8 cellular contexts compared by ENCODE assay signal in the genomic region with DNA sequence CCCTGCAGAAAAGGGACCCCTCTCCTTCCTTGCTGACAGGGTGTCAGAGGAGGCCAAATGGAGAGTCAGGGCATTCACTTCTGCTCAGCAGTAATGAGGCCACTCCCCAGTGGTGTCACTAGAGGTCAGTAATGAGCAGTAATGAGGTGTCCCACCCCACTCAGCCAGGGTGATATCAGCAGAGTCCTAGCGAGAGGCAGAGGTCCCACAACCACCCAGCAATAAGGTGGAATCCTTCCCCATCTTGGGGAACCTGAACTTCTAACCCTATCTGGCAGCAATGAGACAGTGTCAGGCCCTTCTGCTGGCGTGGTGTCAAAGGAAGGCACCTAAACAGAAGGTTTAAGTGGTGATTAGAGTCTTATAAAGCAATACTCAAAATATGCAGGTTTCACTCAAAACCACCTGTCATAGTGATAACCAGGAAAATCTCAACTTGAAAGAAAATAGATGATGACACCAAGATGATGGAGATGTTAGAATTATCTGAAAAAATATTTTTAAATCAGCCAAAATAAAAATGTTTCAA. TPM values are rescaled to one million over a fixed set of nuclear protein-coding genes. Genes with fewer than 3 reads are reported as not detected.
DNase-seq lines count a peak whose midpoint lies in the region; ATAC-seq and TF ChIP-seq lines count a peak whose summit lies in the region.

No MANE protein-coding gene starts in this region.

- H3K27ac Mint-ChIP-seq in activated B cell treated with CpG ODN at 0.5 μM for 24 hours, result no peak overlapping the region
- H3K27ac Mint-ChIP-seq in effector memory CD8-positive, alpha-beta T cell, result no peak overlapping the region
- H3K27ac Mint-ChIP-seq in naive thymus-derived CD4-positive, alpha-beta T cell, result peak overlapping the region in 1 of 9 donors; percentile 33

- in situ Hi-C loops in ACHN (cut with HindIII; ENCODE audit: low pct_ligation_motif_present, low pct_unique_long_range_greater_than_20kb, low sequenced_read_pairs), result no loop called here

- peak; percentile 100 for ATAC-seq in activated B cell treated with CpG ODN at 0.5 μM for 24 hours (ENCODE audit: low read depth)
- peak; percentile 98 for ATAC-seq in effector memory CD8-positive, alpha-beta T cell (replicated peaks)
- ATAC-seq in naive thymus-derived CD4-positive, alpha-beta T cell, result peak; percentile 97

- H3K9me3 Mint-ChIP-seq in activated B cell treated with CpG ODN at 0.5 μM for 24 hours, result peaks cover 25% of the 10 kb centered on the region
- H3K9me3 Mint-ChIP-seq in effector memory CD8-positive, alpha-beta T cell, result peaks cover 0 to 6% of the 10 kb centered on the region in 2 donors
- peaks cover 7 to 43% (median 26%) of the 10 kb centered on the region in 11 donors for H3K9me3 Mint-ChIP-seq in naive thymus-derived CD4-positive, alpha-beta T cell

- H3K9me3 ChIP-seq in naive thymus-derived CD4-positive, alpha-beta T cell (ENCODE audit: control insufficient read depth in 2 of 3, low read length in 3 of 3), result peaks cover 0 to 4% (median 0%) of the 10 kb centered on the region in 3 experiments

- no peaks in the 10 kb centered on the region for H3K27me3 ChIP-seq in naive thymus-derived CD4-positive, alpha-beta T cell (ENCODE audit: control insufficient read depth in 2 of 2, insufficient read depth in 2 of 2, low read length in 2 of 2)

- H3K4me3 Mint-ChIP-seq in activated B cell treated with CpG ODN at 0.5 μM for 24 hours, result no peak overlapping the region
- H3K4me3 Mint-ChIP-seq in effector memory CD8-positive, alpha-beta T cell, result no peak overlapping the region
- H3K4me3 Mint-ChIP-seq in naive thymus-derived CD4-positive, alpha-beta T cell, result peak overlapping the region in 1 of 10 donors; percentile 6

- peaks cover 12% of the 10 kb centered on the region for H3K4me1 Mint-ChIP-seq in activated B cell treated with CpG ODN at 0.5 μM for 24 hours
- H3K4me1 Mint-ChIP-seq in effector memory CD8-positive, alpha-beta T cell (ENCODE audit: low read depth in 2 of 2), result no peaks in the 10 kb centered on the region
- H3K4me1 Mint-ChIP-seq in naive thymus-derived CD4-positive, alpha-beta T cell, result peaks cover 0 to 14% (median 0%) of the 10 kb centered on the region in 7 donors

- H3K27me3 Mint-ChIP-seq in activated B cell treated with CpG ODN at 0.5 μM for 24 hours, result peaks cover 38% of the 10 kb centered on the region
- peaks cover 38 to 55% of the 10 kb centered on the region in 2 donors for H3K27me3 Mint-ChIP-seq in effector memory CD8-positive, alpha-beta T cell
- H3K27me3 Mint-ChIP-seq in naive thymus-derived CD4-positive, alpha-beta T cell, result peaks cover 32 to 55% (median 47%) of the 10 kb centered on the region in 5 donors

- POLR2A ChIA-PET in activated B cell treated with CpG ODN at 0.5 μM for 24 hours (lab: Charles Lee), result no interaction called here
- POLR2A ChIA-PET in naive thymus-derived CD4-positive, alpha-beta T cell (lab: Charles Lee), result no interaction called here

- CTCF ChIA-PET in activated B cell treated with CpG ODN at 0.5 μM for 24 hours (lab: Charles Lee), result no interaction called here
- CTCF ChIA-PET in naive thymus-derived CD4-positive, alpha-beta T cell (lab: Charles Lee), result no interaction called here

- no peaks in the 10 kb centered on the region for H3K4me1 ChIP-seq in naive thymus-derived CD4-positive, alpha-beta T cell (ENCODE audit: control insufficient read depth in 2 of 2, insufficient read depth in 2 of 2, low read length in 2 of 2)

- intact Hi-C loops in activated B cell treated with CpG ODN at 0.5 μM for 24 hours (cut with micrococcal nuclease), result loop anchor here (1.0 kb wide), 2 partner anchors 9 to 37 kb away; no protein-coding TSS in a partner anchor
- intact Hi-C loops in naive thymus-derived CD4-positive, alpha-beta T cell (cut with micrococcal nuclease), result loop anchor here in 1 of 2 donors (1.0 kb wide), 1 partner anchor 37 kb away; no protein-coding TSS in a partner anchor

- DNase-seq in ACHN, result peak; percentile 65
- peak; percentile 15 for DNase-seq in HFF-Myc (ENCODE audit: extremely low read depth, low read depth)
- peak; percentile 71 for DNase-seq in LoVo (ENCODE audit: low spot score)
- no peak for DNase-seq in activated B cell treated with CpG ODN at 0.5 μM for 24 hours
- DNase-seq in effector memory CD8-positive, alpha-beta T cell, result peak; percentile 45 to 51 (median 46)
- DNase-seq in naive thymus-derived CD4-positive, alpha-beta T cell, result peak in 6 of 9 donors; percentile 27 to 58 (median 40)
- DNase-seq in NCI-H774 (lab: John Stamatoyannopoulos, UW), result no peak

- no peak overlapping the region for H3K4me3 ChIP-seq in HFF-Myc (replicated peaks; ENCODE audit: low read depth, low read length)
- no peak overlapping the region for H3K4me3 ChIP-seq in naive thymus-derived CD4-positive, alpha-beta T cell (ENCODE audit: low read length)

- TF ChIP-seq CTCF in GM12874 (IDR thresholded peaks at IDR 0.05; ENCODE audit: insufficient read depth, low read depth, low read length), result peak; percentile 75
- TF ChIP-seq CTCF in HFF-Myc (IDR thresholded peaks at IDR 0.05; ENCODE audit: low read depth, low read length, missing control alignments), result peak; percentile 83
- no peak for TF ChIP-seq CTCF in activated B cell treated with CpG ODN at 0.5 μM for 24 hours (IDR thresholded peaks at IDR 0.05)

- H3K36me3 ChIP-seq in naive thymus-derived CD4-positive, alpha-beta T cell (ENCODE audit: control insufficient read depth in 2 of 3, insufficient read depth in 3 of 3, low read length in 3 of 3), result no peaks in the 10 kb centered on the region

- H3K27ac ChIP-seq in naive thymus-derived CD4-positive, alpha-beta T cell (ENCODE audit: low read depth, low read length), result no peak overlapping the region

- peaks cover 5% of the 10 kb centered on the region for H3K36me3 Mint-ChIP-seq in activated B cell treated with CpG ODN at 0.5 μM for 24 hours (ENCODE audit: low read depth)
- H3K36me3 Mint-ChIP-seq in effector memory CD8-positive, alpha-beta T cell (ENCODE audit: insufficient read depth), result no peaks in the 10 kb centered on the region
- peaks cover 0 to 19% (median 7%) of the 10 kb centered on the region in 5 donors for H3K36me3 Mint-ChIP-seq in naive thymus-derived CD4-positive, alpha-beta T cell

RNA-seq across cellular contexts. Expression of a gene that starts 12.9 kb away (rescaled TPM):
- not detected in 2 replicates for total RNA-seq in activated B cell treated with CpG ODN at 0.5 μM for 24 hours
- total RNA-seq in naive thymus-derived CD4-positive, alpha-beta T cell, result not detected
- not detected for polyA plus RNA-seq in naive thymus-derived CD4-positive, alpha-beta T cell

Comparison
In these comparisons a context has a peak if more than half of its experiments do, and no peak if none do; other contexts are left out.
1. DNase-seq: peak in ACHN (single experiment), HFF-Myc (single experiment), LoVo (single experiment), effector memory CD8-positive, alpha-beta T cell (3 of 3) and naive thymus-derived CD4-positive, alpha-beta T cell (6 of 9); none in activated B cell treated with CpG ODN at 0.5 μM for 24 hours (single experiment) and NCI-H774 (single experiment).
2. Peak in every context shown above with its lines, with median percentiles within 50 percentile points of each other: ATAC-seq.